Comparison of ENCODE assay signal across 24 cellular contexts in genomic region chr2:28659127-28659526, GRCh38.
"Had no signal": no experiment of that assay in that cellular context is flagged by ENCODE, and none has a peak within 500 bp of the region (broad histone marks: within the 10 kb centered on the region; RNA-seq: fewer than 3 reads in every experiment).

No MANE protein-coding gene starts in this region.

- H3K27me3 ChIP-seq: brain microvascular endothelial cell, dorsolateral prefrontal cortex, foreskin keratinocyte, gastrocnemius medialis, heart right ventricle had no signal

- DNase-seq: activated CD4-positive, alpha-beta memory T cell treated with anti-CD3 and anti-CD28 coated beads, Interleukin-2, amount 10 ng/mL, durations not matched to agents 7 days and 5 days; activated CD4-positive, alpha-beta T cell treated with anti-CD3 and anti-CD28 coated beads for 4 hours; activated CD4-positive, alpha-beta T cell treated with anti-CD3 and anti-CD28 coated beads, Interleukin-2, amount 10 ng/mL, durations not matched to agents 7 days and 5 days; activated CD4-positive, alpha-beta T cell treated with anti-CD3 and anti-CD28 coated beads, Interleukin-2, amount 50 U/mL, for 4 hours; activated CD4-positive, CD25-positive, alpha-beta regulatory T cell; activated CD4-positive, CD25-positive, alpha-beta regulatory T cell treated with anti-CD3 and anti-CD28 coated beads, Interleukin-2, amount 50 U/mL, for 72 hours; activated CD8-positive, alpha-beta memory T cell treated with anti-CD3 and anti-CD28 coated beads, Interleukin-2, amount 50 U/mL, for 48 hours; activated gamma-delta T cell; activated naive CD4-positive, alpha-beta T cell; activated naive CD4-positive, alpha-beta T cell treated with anti-CD3 and anti-CD28 coated beads, Interleukin-2, amount 50 U/mL, for 16 hours; activated T-cell treated with anti-CD3 and anti-CD28 coated beads for 4 hours; activated T-cell treated with anti-CD3 and anti-CD28 coated beads, Interleukin-2, amount 50 U/mL, for 24 hours; activated T-cell treated with anti-CD3 and anti-CD28 coated beads, Interleukin-2, amount 50 U/mL, for 72 hours; anterior cingulate cortex; dorsolateral prefrontal cortex; effector memory CD4-positive, alpha-beta T cell; endodermal cell; foreskin keratinocyte; gastrocnemius medialis; heart right ventricle; T-helper 2 cell had no signal

- H3K27ac ChIP-seq: dorsolateral prefrontal cortex, foreskin keratinocyte had no signal

- H3K36me3 ChIP-seq: brain microvascular endothelial cell, gastrocnemius medialis, heart right ventricle had no signal

- H3K4me3 ChIP-seq: coronary artery, dorsolateral prefrontal cortex, gastrocnemius medialis, heart right ventricle had no signal

- H3K9me3 ChIP-seq: gastrocnemius medialis had no signal

- ATAC-seq: activated T-cell treated with anti-CD3 and anti-CD28 coated beads, Interleukin-2, amount 50 U/mL, for 72 hours; esophagus mucosa; foreskin keratinocyte had no signal
